1 cellular context compared by ENCODE assay signal in genomic region chr10:63521389-63522128, GRCh38.
TF ChIP-seq lines count a peak whose summit lies in the region.

TSS of gene REEP3 (plus strand) at chr10:63521401. CDS start at chr10:63521546, 145 bp downstream.

TF ChIP-seq in HepG2, 621 proteins besides CTCF, POLR2A, EP300 and RAD21 (continued from another document and continues in another):
- 0 out of 2 replicates have a peak, but pooled peaks have one; percentile 26 for TF ChIP-seq ZBED4 (CRISPR knock-in tag; IDR thresholded peaks at IDR 0.05; ENCODE audit: borderline replicate concordance)
- no peak for TF ChIP-seq SP1 (IDR thresholded peaks at IDR 0.05)
- peak; percentile 13; the same call in 1 of the 2 replicates for TF ChIP-seq SP1 (CRISPR knock-in tag; IDR thresholded peaks at IDR 0.05)
- 0 out of 2 replicates have a peak, but pooled peaks have one; percentile 5 for TF ChIP-seq PRDM15 (CRISPR knock-in tag; IDR thresholded peaks at IDR 0.05)
- TF ChIP-seq HMGXB4 (CRISPR knock-in tag; IDR thresholded peaks at IDR 0.05; ENCODE audit: borderline replicate concordance in 1 of 2, low read depth in 1 of 2) = peak; percentile 41 to 52; a peak in 1 of 4 replicates
- peak; percentile 20; the same call in 1 of the 2 replicates for TF ChIP-seq ZNF430 (CRISPR knock-in tag; IDR thresholded peaks at IDR 0.05)
- no peak for TF ChIP-seq RXRA (CRISPR knock-in tag; IDR thresholded peaks at IDR 0.05)
- TF ChIP-seq CCDC6 (CRISPR knock-in tag; IDR thresholded peaks at IDR 0.05) = no peak
- 0 out of 2 replicates have a peak, but pooled peaks have one; percentile 9 for TF ChIP-seq FOXC1 (CRISPR knock-in tag; IDR thresholded peaks at IDR 0.05; ENCODE audit: borderline replicate concordance)
- 0 out of 2 replicates have a peak, but pooled peaks have one; percentile 21 for TF ChIP-seq SMAD3 (CRISPR knock-in tag; IDR thresholded peaks at IDR 0.05)
- no peak for TF ChIP-seq ZNF207 (IDR thresholded peaks at IDR 0.05; ENCODE audit: borderline replicate concordance)
- TF ChIP-seq MXI1 (IDR thresholded peaks at IDR 0.05; ENCODE audit: borderline replicate concordance, low read depth, low read length) = peak; percentile 47; the same call in 1 of the 3 replicates
- peak; percentile 44; the same call in 1 of the 2 replicates for TF ChIP-seq GMEB1 (CRISPR knock-in tag; IDR thresholded peaks at IDR 0.05; ENCODE audit: borderline replicate concordance)
- TF ChIP-seq ZFP41 (CRISPR knock-in tag; IDR thresholded peaks at IDR 0.05; ENCODE audit: borderline replicate concordance) = no peak
- 0 out of 2 replicates have a peak, but pooled peaks have one; percentile 65 for TF ChIP-seq TMF1 (CRISPR knock-in tag; IDR thresholded peaks at IDR 0.05; ENCODE audit: low read depth)
- TF ChIP-seq ZSCAN29 (CRISPR knock-in tag; conservative IDR thresholded peaks at IDR 0.05) = 0 out of 2 replicates have a peak, but pooled peaks have one; percentile 36
- TF ChIP-seq MYC (CRISPR knock-in tag; IDR thresholded peaks at IDR 0.05; ENCODE audit: borderline replicate concordance) = peak; percentile 14; the same call in 1 of the 2 replicates
- TF ChIP-seq ZNF414 (CRISPR knock-in tag; IDR thresholded peaks at IDR 0.05) = peak; percentile 46; the same call in 1 of the 2 replicates
- TF ChIP-seq EEA1 (CRISPR knock-in tag; IDR thresholded peaks at IDR 0.05; ENCODE audit: borderline replicate concordance) = no peak
- no peak for TF ChIP-seq GATAD2A (CRISPR knock-in tag; IDR thresholded peaks at IDR 0.05)
- TF ChIP-seq ZNF343 (CRISPR knock-in tag; IDR thresholded peaks at IDR 0.05) = peak; percentile 54
- peak; percentile 88 for TF ChIP-seq ZBTB14 (CRISPR knock-in tag; IDR thresholded peaks at IDR 0.05)
- TF ChIP-seq YEATS4 (CRISPR knock-in tag; IDR thresholded peaks at IDR 0.05; ENCODE audit: borderline replicate concordance) = peak; percentile 74; the same call in 1 of the 2 replicates
- TF ChIP-seq KLF12 (CRISPR knock-in tag; IDR thresholded peaks at IDR 0.05; ENCODE audit: borderline replicate concordance) = peak; percentile 33; the same call in 1 of the 2 replicates
- TF ChIP-seq HES4 (CRISPR knock-in tag; IDR thresholded peaks at IDR 0.05; ENCODE audit: borderline replicate concordance) = peak; percentile 94
- TF ChIP-seq ZNF687 (CRISPR knock-in tag; IDR thresholded peaks at IDR 0.05) = peak; percentile 82
- no peak for TF ChIP-seq KAT2B (IDR thresholded peaks at IDR 0.05; ENCODE audit: borderline replicate concordance, low read depth, low read length)
- no peak for TF ChIP-seq ZNF260 (CRISPR knock-in tag; IDR thresholded peaks at IDR 0.05; ENCODE audit: borderline replicate concordance, low read depth)
- 0 out of 2 replicates have a peak, but pooled peaks have one; percentile 9 for TF ChIP-seq ZNF672 (CRISPR knock-in tag; IDR thresholded peaks at IDR 0.05)
- no peak for TF ChIP-seq RELA (CRISPR knock-in tag; IDR thresholded peaks at IDR 0.05)
- TF ChIP-seq ZNF652 (CRISPR knock-in tag; IDR thresholded peaks at IDR 0.05; ENCODE audit: borderline replicate concordance, low read depth) = no peak
- peak; percentile 50; the same call in 1 of the 2 replicates for TF ChIP-seq ZNF235 (CRISPR knock-in tag; IDR thresholded peaks at IDR 0.05; ENCODE audit: borderline replicate concordance)
- TF ChIP-seq TFAP4 (IDR thresholded peaks at IDR 0.05; ENCODE audit: borderline replicate concordance, low read depth) = peak; percentile 5; the same call in 1 of the 2 replicates
- peak; percentile 24; the same call in 1 of the 2 replicates for TF ChIP-seq ZNF121 (CRISPR knock-in tag; IDR thresholded peaks at IDR 0.05)
- TF ChIP-seq MTERF4 (CRISPR knock-in tag; IDR thresholded peaks at IDR 0.05) = 0 out of 2 replicates have a peak, but pooled peaks have one; percentile 28
